ENCODE assay signal across 1 cellular context in genomic region chr2:168454737-168455691, GRCh38.
TF ChIP-seq lines count a peak whose summit lies in the region.

No MANE protein-coding gene starts in this region.

TF ChIP-seq in GM23338, 12 proteins besides CTCF, POLR2A, EP300 and RAD21 (continued from another document):
- TF ChIP-seq ZNF462 (CRISPR knock-in tag; IDR thresholded peaks at IDR 0.05), result no peak
- no peak for TF ChIP-seq NANOG (IDR thresholded peaks at IDR 0.05; ENCODE audit: borderline replicate concordance)
- no peak for TF ChIP-seq JUNB (IDR thresholded peaks at IDR 0.05; ENCODE audit: unreplicated experiment)
- TF ChIP-seq ETS1 (IDR thresholded peaks at IDR 0.05), result no peak
- TF ChIP-seq REST (IDR thresholded peaks at IDR 0.05; ENCODE audit: unreplicated experiment), result no peak
- TF ChIP-seq EZH2phosphoT487 (IDR thresholded peaks at IDR 0.05; ENCODE audit: unreplicated experiment), result no peak
TF ChIP-seq in GM23338: peak in this region for 0.
